14 cellular contexts compared by ENCODE assay signal in the genomic region with DNA sequence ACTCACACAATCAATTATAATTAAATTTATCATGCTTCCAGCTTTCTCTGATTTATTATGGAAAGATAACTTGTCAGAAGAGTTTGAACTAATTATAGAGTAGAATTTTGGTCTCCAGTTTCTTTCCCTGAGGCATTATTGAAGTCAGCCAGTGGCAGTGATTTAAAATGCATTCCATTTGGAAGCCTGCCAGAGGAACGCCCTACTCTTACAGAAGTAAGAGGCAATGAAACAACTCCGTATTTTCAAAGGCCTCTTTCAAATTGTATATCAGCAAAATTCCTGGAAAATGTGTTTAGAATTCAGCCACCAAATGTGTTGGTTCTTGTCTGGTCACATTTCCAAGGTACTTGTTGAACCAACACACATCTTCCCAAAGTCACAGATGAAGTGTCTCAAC.
DNase-seq lines count a peak whose midpoint lies in the region; ATAC-seq, FAIRE-seq and TF ChIP-seq lines count a peak whose summit lies in the region.
"Had no signal": no experiment of that assay in that cellular context is flagged by ENCODE, and none has a peak within 500 bp of the region (broad histone marks: within the 10 kb centered on the region; RNA-seq: fewer than 3 reads in every experiment).

No MANE protein-coding gene starts in this region.

- H3K18ac ChIP-seq in IMR-90 (ENCODE audit: low read depth, low read length): peak overlapping the region; percentile 81; the same call in 1 of the 2 replicates

- no TSS peak for BruUV-seq in IMR-90 (replicated peaks; lab: Mats Ljungman, UMichigan)

- CTCF ChIA-PET in IMR-90 (lab: Yijun Ruan, JAX): no interaction called here

- H2BK20ac ChIP-seq in IMR-90 (ENCODE audit: low read depth, low read length): peak overlapping the region; percentile 95

- H2AK5ac ChIP-seq in IMR-90 (ENCODE audit: low read depth, low read length): peak overlapping the region; percentile 62

- in situ Hi-C loops in IMR-90 (cut with MboI; ENCODE audit: low sequenced_read_pairs): no loop called here

- no peak for TF ChIP-seq RAD21 in IMR-90 (IDR thresholded peaks at IDR 0.05; ENCODE audit: low read length)

- DNase-seq in AG10803 (ENCODE audit: low read depth) (peak; percentile 53), IMR-90 (peak; percentile 45), RPMI7951 (ENCODE audit: low read depth) (peak; percentile 77), fibroblast of villous mesenchyme (ENCODE audit: low read depth) (peak; percentile 77), AML-193 (lab: John Stamatoyannopoulos, UW) (no peak), T-helper 1 cell (no peak), pancreas (no peak)
- DNase-seq in activated CD4-positive, alpha-beta T cell treated with anti-CD3 and anti-CD28 coated beads, Interleukin-2, amount 50 U/mL, for 4 hours: no peak
- DNase-seq: activated CD8-positive, alpha-beta memory T cell treated with anti-CD3 and anti-CD28 coated beads, Interleukin-2, amount 10 ng/mL, durations not matched to agents 7 days and 5 days; amygdala; erythroblast; Kasumi-1; stomach had no signal

- H3K9me3 ChIP-seq in IMR-90 (ENCODE audit: control insufficient read depth, insufficient read depth, low read length): no peaks in the 10 kb centered on the region
- no peaks in the 10 kb centered on the region for H3K9me3 ChIP-seq in pancreas
- H3K9me3 ChIP-seq: stomach had no signal

- no CpG with 5 or more reads among the region's 2 CpGs for WGBS in IMR-90 (ENCODE audit: extremely low coverage in 2 of 2, insufficient read length in 1 of 2), 2 experiments
- WGBS in pancreas, 2 donors: 18 to 29% methylated on average over 2 of the region's 2 CpGs

- H3K27ac ChIP-seq in IMR-90 (ENCODE audit: insufficient read depth, low read length): no peak overlapping the region
- H3K27ac ChIP-seq in pancreas: no peak overlapping the region
- H3K27ac ChIP-seq: C4-2B, stomach had no signal

- peak overlapping the region; percentile 89 for H2BK15ac ChIP-seq in IMR-90 (ENCODE audit: low read depth, low read length)

- H2AFZ ChIP-seq in IMR-90 (replicated peaks; ENCODE audit: low read length, poor library complexity): no peak overlapping the region

- peaks cover 10% of the 10 kb centered on the region for H3K4me1 ChIP-seq in IMR-90 (ENCODE audit: control insufficient read depth, insufficient read depth, low read length)
- H3K4me1 ChIP-seq in pancreas: no peaks in the 10 kb centered on the region
- H3K4me1 ChIP-seq: stomach had no signal

- ATAC-seq in IMR-90 (ENCODE audit: low read depth) (no peak), pancreas (no peak)
- ATAC-seq: activated CD8-positive, alpha-beta memory T cell treated with anti-CD3 and anti-CD28 coated beads, Interleukin-2, amount 10 ng/mL, durations not matched to agents 7 days and 5 days had no signal

- FAIRE-seq in pancreas (lab: Jason Lieb, UNC): no peak

- no peak overlapping the region for H3K4me2 ChIP-seq in IMR-90 (ENCODE audit: low read depth, low read length)

- peak overlapping the region; percentile 79 for H3K4ac ChIP-seq in IMR-90 (ENCODE audit: low read depth, low read length)

- TF ChIP-seq POLR2A in IMR-90 (IDR thresholded peaks at IDR 0.05; ENCODE audit: low read depth, low read length): no peak

- no peak overlapping the region for H2AK9ac ChIP-seq in IMR-90 (replicated peaks; ENCODE audit: low read depth, low read length, poor library complexity)

- POLR2A ChIA-PET in IMR-90 (lab: Charles Lee; ENCODE audit: unreplicated experiment): no interaction called here

- H3K9me1 ChIP-seq in IMR-90 (ENCODE audit: insufficient read depth, low read length): peaks cover 14% of the 10 kb centered on the region

- H3K23ac ChIP-seq in IMR-90 (ENCODE audit: low read depth, low read length): peak overlapping the region; percentile 25; the same call in 1 of the 2 replicates

- H3K9ac ChIP-seq in IMR-90 (ENCODE audit: low read depth, low read length): no peak overlapping the region

- H4K20me1 ChIP-seq in IMR-90 (ENCODE audit: insufficient read depth, low read length): no peaks in the 10 kb centered on the region

- intact Hi-C loops in IMR-90 (cut with micrococcal nuclease) (no loop called here), pancreas (cut with DNase I) (no loop called here)

- peak overlapping the region; percentile 46; the same call in 1 of the 2 replicates for H4K91ac ChIP-seq in IMR-90 (ENCODE audit: insufficient read depth, low read depth, low read length)

- no peak for TF ChIP-seq CTCF in AG10803 (conservative IDR thresholded peaks at IDR 0.05; ENCODE audit: low read length)
- no peak for TF ChIP-seq CTCF in IMR-90 (conservative IDR thresholded peaks at IDR 0.05; ENCODE audit: low read depth, low read length)
- TF ChIP-seq CTCF in fibroblast of villous mesenchyme (IDR thresholded peaks at IDR 0.05; ENCODE audit: insufficient read depth, low read depth, low read length): no peak
- TF ChIP-seq CTCF in pancreas (IDR thresholded peaks at IDR 0.05): no peak

- H3K27me3 ChIP-seq in IMR-90 (ENCODE audit: control insufficient read depth, insufficient read depth, low read length) (no peaks in the 10 kb centered on the region), pancreas (peaks cover 0 to 5% (median 0%) of the 10 kb centered on the region in 4 donors)
- H3K27me3 ChIP-seq: stomach had no signal

- peak overlapping the region; percentile 78 for H2BK5ac ChIP-seq in IMR-90 (ENCODE audit: low read depth, low read length, poor library complexity, severe bottlenecking)

- dilution Hi-C loops in IMR-90 (cut with HindIII; ENCODE audit: low sequenced_read_pairs, unreplicated experiment): no loop called here

- peak overlapping the region; percentile 81; the same call in 1 of the 2 replicates for H3K14ac ChIP-seq in IMR-90 (replicated peaks; ENCODE audit: low read depth, low read length)

- no peak overlapping the region for H3K4me3 ChIP-seq in AG10803 (ENCODE audit: low read length)
- no peak overlapping the region for H3K4me3 ChIP-seq in IMR-90 (ENCODE audit: insufficient read depth, low read depth, low read length)
- H3K4me3 ChIP-seq in fibroblast of villous mesenchyme (ENCODE audit: low read depth, low read length): no peak overlapping the region
- no peak overlapping the region for H3K4me3 ChIP-seq in pancreas
- H3K4me3 ChIP-seq: stomach had no signal

- no peak overlapping the region for H3K56ac ChIP-seq in IMR-90 (ENCODE audit: extremely low read depth, insufficient read depth, low read length)

- H3K36me3 ChIP-seq in IMR-90 (ENCODE audit: control insufficient read depth, insufficient read depth, low read length): no peaks in the 10 kb centered on the region
- H3K36me3 ChIP-seq in pancreas: no peaks in the 10 kb centered on the region
- H3K36me3 ChIP-seq: stomach had no signal

- no peaks in the 10 kb centered on the region; a peak in 1 of 4 replicates for H3K79me1 ChIP-seq in IMR-90 (ENCODE audit: low read depth in 1 of 2, low read length in 2 of 2)

- H2BK120ac ChIP-seq in IMR-90 (ENCODE audit: low read depth, low read length): peak overlapping the region; percentile 91

- peak overlapping the region; percentile 52; the same call in 1 of the 2 replicates for H4K5ac ChIP-seq in IMR-90 (ENCODE audit: low read depth, low read length)

- H4K8ac ChIP-seq in IMR-90 (ENCODE audit: low read depth in 2 of 2, low read length in 2 of 2): peak overlapping the region; percentile 44 to 74; a peak in 3 of 4 replicates

TF ChIP-seq in IMR-90, 13 proteins besides CTCF, POLR2A, EP300 and RAD21:
- no peak for TF ChIP-seq RFX5 (IDR thresholded peaks at IDR 0.05; ENCODE audit: low read depth, low read length)
- TF ChIP-seq CEBPB (IDR thresholded peaks at IDR 0.05; ENCODE audit: low read depth, low read length): no peak
- no peak for TF ChIP-seq FOS (IDR thresholded peaks at IDR 0.05; ENCODE audit: low read depth, low read length)
- TF ChIP-seq, protein P1, sequence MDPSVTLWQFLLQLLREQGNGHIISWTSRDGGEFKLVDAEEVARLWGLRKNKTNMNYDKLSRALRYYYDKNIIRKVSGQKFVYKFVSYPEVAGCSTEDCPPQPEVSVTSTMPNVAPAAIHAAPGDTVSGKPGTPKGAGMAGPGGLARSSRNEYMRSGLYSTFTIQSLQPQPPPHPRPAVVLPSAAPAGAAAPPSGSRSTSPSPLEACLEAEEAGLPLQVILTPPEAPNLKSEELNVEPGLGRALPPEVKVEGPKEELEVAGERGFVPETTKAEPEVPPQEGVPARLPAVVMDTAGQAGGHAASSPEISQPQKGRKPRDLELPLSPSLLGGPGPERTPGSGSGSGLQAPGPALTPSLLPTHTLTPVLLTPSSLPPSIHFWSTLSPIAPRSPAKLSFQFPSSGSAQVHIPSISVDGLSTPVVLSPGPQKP (IDR thresholded peaks at IDR 0.05; ENCODE audit: borderline replicate concordance, low read depth, low read length): no peak
- TF ChIP-seq SMC3 (IDR thresholded peaks at IDR 0.05; ENCODE audit: low read depth, low read length): no peak
- no peak for TF ChIP-seq CHD1 (IDR thresholded peaks at IDR 0.05; ENCODE audit: low read depth, low read length)
- TF ChIP-seq RCOR1 (IDR thresholded peaks at IDR 0.05; ENCODE audit: insufficient replicate concordance, low read length): no peak
- TF ChIP-seq MXI1 (IDR thresholded peaks at IDR 0.05; ENCODE audit: borderline replicate concordance, low read depth, low read length): no peak
- TF ChIP-seq MAZ (IDR thresholded peaks at IDR 0.05; ENCODE audit: borderline replicate concordance, low read depth, low read length): no peak
- no peak for TF ChIP-seq NFE2L2 (IDR thresholded peaks at IDR 0.05; ENCODE audit: low read depth, low read length)
- no peak for TF ChIP-seq MAFK (IDR thresholded peaks at IDR 0.05; ENCODE audit: low read depth, low read length)
- TF ChIP-seq, protein P2, sequence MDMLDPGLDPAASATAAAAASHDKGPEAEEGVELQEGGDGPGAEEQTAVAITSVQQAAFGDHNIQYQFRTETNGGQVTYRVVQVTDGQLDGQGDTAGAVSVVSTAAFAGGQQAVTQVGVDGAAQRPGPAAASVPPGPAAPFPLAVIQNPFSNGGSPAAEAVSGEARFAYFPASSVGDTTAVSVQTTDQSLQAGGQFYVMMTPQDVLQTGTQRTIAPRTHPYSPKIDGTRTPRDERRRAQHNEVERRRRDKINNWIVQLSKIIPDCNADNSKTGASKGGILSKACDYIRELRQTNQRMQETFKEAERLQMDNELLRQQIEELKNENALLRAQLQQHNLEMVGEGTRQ (IDR thresholded peaks at IDR 0.05; ENCODE audit: low read depth, low read length): no peak
- no peak for TF ChIP-seq BHLHE40 (IDR thresholded peaks at IDR 0.05; ENCODE audit: low read depth, low read length)
TF ChIP-seq in IMR-90: peak in this region for 0.

Comparison
In these comparisons a context has a peak if more than half of its experiments do, and no peak if none do; other contexts are left out.
1. DNase-seq: peak in AG10803 (single experiment), IMR-90 (single experiment), RPMI7951 (single experiment) and fibroblast of villous mesenchyme (single experiment); none in AML-193 (0 of 2), T-helper 1 cell (0 of 5), activated CD4-positive, alpha-beta T cell treated with anti-CD3 and anti-CD28 coated beads, Interleukin-2, amount 50 U/mL, for 4 hours (0 of 2) and pancreas (0 of 6).